9 cellular contexts compared by ENCODE assay signal in the genomic region with DNA sequence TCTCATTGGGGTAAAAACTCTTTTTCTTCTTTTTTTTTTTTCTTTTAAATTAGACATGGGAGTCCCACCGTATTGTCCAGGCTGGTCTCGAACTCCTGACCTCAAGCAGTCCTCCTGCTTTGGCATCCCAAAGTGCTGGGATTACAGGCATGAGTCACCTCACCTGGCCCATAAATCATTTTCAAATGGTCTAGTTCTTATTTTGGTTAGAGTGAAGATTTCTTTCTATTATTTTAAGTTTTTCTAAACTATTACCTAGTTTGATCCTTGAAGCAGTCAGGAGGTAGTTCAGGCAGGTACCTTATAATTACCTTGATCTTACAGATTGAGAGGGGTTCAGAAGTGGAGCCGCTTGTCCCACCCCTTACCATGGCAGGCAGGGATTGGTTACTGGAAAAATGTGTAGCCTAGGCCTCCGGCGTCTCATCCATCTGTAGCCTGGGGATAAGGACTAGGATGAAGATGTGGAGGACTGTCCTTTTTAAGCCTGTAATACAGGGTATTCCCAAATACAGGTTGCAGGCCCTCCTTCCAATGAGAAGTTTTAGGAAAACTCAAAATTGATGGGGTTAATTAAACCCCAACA. TPM values are rescaled to one million over a fixed set of nuclear protein-coding genes. Genes with fewer than 3 reads are reported as not detected.
A peak's percentile ranks its signal among the peaks of the same experiment; 100 is the strongest.
DNase-seq lines count a peak whose midpoint lies in the region; FAIRE-seq and TF ChIP-seq lines count a peak whose summit lies in the region.
"Had no signal": no experiment of that assay in that cellular context is flagged by ENCODE, and none has a peak within 500 bp of the region (broad histone marks: within the 10 kb centered on the region; RNA-seq: fewer than 3 reads in every experiment).

No MANE protein-coding gene starts in this region.

- TF ChIP-seq CTCF in PC-9 (conservative IDR thresholded peaks at IDR 0.05) (no peak), epithelial cell of proximal tubule (conservative IDR thresholded peaks at IDR 0.05; ENCODE audit: low read depth, low read length) (no peak), right atrium auricular region (IDR thresholded peaks at IDR 0.05) (no peak)

- H3K4me3 ChIP-seq in PC-9: peak overlapping the region; percentile 78
- peak overlapping the region; percentile 89 for H3K4me3 ChIP-seq in epithelial cell of proximal tubule (ENCODE audit: low read depth, low read length)
- no peak overlapping the region for H3K4me3 ChIP-seq in small intestine (ENCODE audit: low read depth in 1 of 2, low read length in 2 of 2)
- H3K4me3 ChIP-seq in right atrium auricular region: no peak overlapping the region

- POLR2A ChIA-PET in PC-9 (lab: Charles Lee; ENCODE audit: unreplicated experiment): no interaction called here

- peak overlapping the region; percentile 95 for H3K4me2 ChIP-seq in PC-9

- no peak overlapping the region for H2AFZ ChIP-seq in PC-9

- FAIRE-seq in small intestine (lab: Jason Lieb, UNC): no peak

- no TSS peak for BruUV-seq in PC-9 (replicated peaks; lab: Mats Ljungman, UMichigan)

- H3K9me2 ChIP-seq in PC-9 (ENCODE audit: insufficient read depth): no peaks in the 10 kb centered on the region

- intact Hi-C loops in PC-9 (cut with micrococcal nuclease; ENCODE audit: unreplicated experiment): no loop called here

- H3K27ac ChIP-seq in PC-9 (peak overlapping the region; percentile 83), small intestine (ENCODE audit: low read depth in 1 of 2, low read length in 1 of 2) (peak overlapping the region; percentile 33 to 48), right atrium auricular region (no peak overlapping the region)

- H4K20me1 ChIP-seq in PC-9 (ENCODE audit: insufficient read depth): peaks cover 23% of the 10 kb centered on the region

- H3K9me3 ChIP-seq in PC-9 (ENCODE audit: insufficient read depth, low read depth) (no peaks in the 10 kb centered on the region), small intestine (ENCODE audit: control insufficient read depth, low read depth) (no peaks in the 10 kb centered on the region), right atrium auricular region (no peaks in the 10 kb centered on the region)

- peaks cover 68% of the 10 kb centered on the region for H3K79me2 ChIP-seq in PC-9 (ENCODE audit: low read depth)

- CTCF ChIA-PET in PC-9 (lab: Charles Lee): no interaction called here

- peaks cover 80% of the 10 kb centered on the region for H3F3A ChIP-seq in PC-9 (ENCODE audit: insufficient read depth, low read depth)

- 16 to 59% (median 38%) methylated on average over 5 of the region's 5 CpGs for WGBS in small intestine, 3 donors

- DNase-seq in activated CD8-positive, alpha-beta memory T cell treated with anti-CD3 and anti-CD28 coated beads, Interleukin-2, amount 50 U/mL, for 48 hours: peak; percentile 45
- no peak for DNase-seq in activated CD8-positive, alpha-beta memory T cell treated with anti-CD3 and anti-CD28 coated beads for 24 hours
- DNase-seq in PC-9: no peak
- no peak for DNase-seq in epithelial cell of proximal tubule (ENCODE audit: low read depth)
- no peak for DNase-seq in small intestine
- DNase-seq in epidermal melanocyte (ENCODE audit: insufficient read length, low spot score): no peak
- no peak for DNase-seq in NCI-H2029 treated with DMSO at 0.1 percent for 48 hours (lab: John Stamatoyannopoulos, UW)
- DNase-seq in right atrium auricular region (ENCODE audit: low spot score): no peak
- DNase-seq: NCI-H1436 had no signal

- H3K27me3 ChIP-seq in PC-9 (ENCODE audit: insufficient read depth, low read depth) (no peaks in the 10 kb centered on the region), small intestine (ENCODE audit: control insufficient read depth in 2 of 2, insufficient read depth in 2 of 2, low read length in 2 of 2) (no peaks in the 10 kb centered on the region), right atrium auricular region (no peaks in the 10 kb centered on the region)

- H3K4me1 ChIP-seq in PC-9 (replicated peaks; ENCODE audit: insufficient read depth) (peaks cover 58% of the 10 kb centered on the region), small intestine (ENCODE audit: control insufficient read depth in 2 of 2, insufficient read depth in 1 of 2, low read depth in 1 of 2, low read length in 1 of 2) (peaks cover 2 to 18% of the 10 kb centered on the region in 2 donors), right atrium auricular region (peaks cover 0 to 37% of the 10 kb centered on the region in 2 donors)

- peaks cover 45% of the 10 kb centered on the region for H3K36me3 ChIP-seq in PC-9 (ENCODE audit: low read depth)
- peaks cover 2% of the 10 kb centered on the region in 2 donors for H3K36me3 ChIP-seq in small intestine (ENCODE audit: control insufficient read depth in 2 of 2, insufficient read depth in 2 of 2, low read length in 2 of 2)
- no peaks in the 10 kb centered on the region for H3K36me3 ChIP-seq in right atrium auricular region

RNA-seq across cellular contexts. Expression of a gene that starts 2.7 kb away (rescaled TPM):
- total RNA-seq in PC-9 (2021) (1,825 and 1,951 TPM in 2 replicates), epithelial cell of proximal tubule (949 and 1,351 TPM in 2 replicates), right atrium auricular region (10 to 100 TPM; 29.6 to 37.8 TPM)
- 100 to 1,000 TPM in 2 of 3 donors, 10 to 100 TPM in 1; 77.6 to 476 (median 130) TPM for polyA plus RNA-seq in small intestine

RNA-seq across cellular contexts. Expression of a gene that starts 9.5 kb away (rescaled TPM):
- total RNA-seq in PC-9 (2021): 32.8 and 35.2 TPM in 2 replicates
- total RNA-seq in epithelial cell of proximal tubule: 16.1 and 43.6 TPM in 2 replicates
- polyA plus RNA-seq in small intestine: 10 to 100 TPM; 19.5 to 27.3 (median 23.5) TPM
- 10 to 100 TPM; 21.7 to 29.4 TPM for total RNA-seq in right atrium auricular region

Comparison
In these comparisons a context has a peak if more than half of its experiments do, and no peak if none do; other contexts are left out.
1. H3K27ac ChIP-seq: peak in PC-9 (single experiment) and small intestine (2 of 2); none in right atrium auricular region (0 of 2).
2. H3K4me3 ChIP-seq: peak in PC-9 (single experiment) and epithelial cell of proximal tubule (single experiment); none in small intestine (0 of 2) and right atrium auricular region (0 of 2).
3. RNA of a gene that starts 2.7 kb away (total RNA-seq): 1,825 to 1,951 TPM in PC-9 and 949 to 1,351 TPM in epithelial cell of proximal tubule; 29.6 to 37.8 TPM in right atrium auricular region; every median in the first group is over 10 times any median in the second.